1 cellular context compared by ENCODE assay signal in the genomic region with DNA sequence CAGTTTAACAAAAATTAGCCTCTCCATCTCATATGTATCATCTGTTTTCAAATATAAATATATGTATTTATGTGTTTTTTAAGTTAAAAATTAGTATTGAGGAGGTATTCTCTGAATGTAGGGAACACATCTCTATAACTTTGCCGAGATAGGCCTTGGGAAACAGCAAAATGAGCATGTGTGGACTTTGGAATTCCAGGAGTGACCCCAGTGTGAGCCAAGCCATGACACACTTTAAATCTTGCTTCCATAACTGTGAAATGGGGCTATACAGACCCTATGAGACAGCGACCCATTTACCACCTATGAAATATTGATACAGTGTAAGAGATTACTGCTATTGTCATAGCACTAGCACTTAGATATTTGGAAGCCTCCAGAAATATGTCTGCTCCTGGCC.
TF ChIP-seq lines count a peak whose summit lies in the region.

No MANE protein-coding gene starts in this region.

TF ChIP-seq in GM23338, 12 proteins besides CTCF, POLR2A, EP300 and RAD21:
- TF ChIP-seq, protein P1, sequence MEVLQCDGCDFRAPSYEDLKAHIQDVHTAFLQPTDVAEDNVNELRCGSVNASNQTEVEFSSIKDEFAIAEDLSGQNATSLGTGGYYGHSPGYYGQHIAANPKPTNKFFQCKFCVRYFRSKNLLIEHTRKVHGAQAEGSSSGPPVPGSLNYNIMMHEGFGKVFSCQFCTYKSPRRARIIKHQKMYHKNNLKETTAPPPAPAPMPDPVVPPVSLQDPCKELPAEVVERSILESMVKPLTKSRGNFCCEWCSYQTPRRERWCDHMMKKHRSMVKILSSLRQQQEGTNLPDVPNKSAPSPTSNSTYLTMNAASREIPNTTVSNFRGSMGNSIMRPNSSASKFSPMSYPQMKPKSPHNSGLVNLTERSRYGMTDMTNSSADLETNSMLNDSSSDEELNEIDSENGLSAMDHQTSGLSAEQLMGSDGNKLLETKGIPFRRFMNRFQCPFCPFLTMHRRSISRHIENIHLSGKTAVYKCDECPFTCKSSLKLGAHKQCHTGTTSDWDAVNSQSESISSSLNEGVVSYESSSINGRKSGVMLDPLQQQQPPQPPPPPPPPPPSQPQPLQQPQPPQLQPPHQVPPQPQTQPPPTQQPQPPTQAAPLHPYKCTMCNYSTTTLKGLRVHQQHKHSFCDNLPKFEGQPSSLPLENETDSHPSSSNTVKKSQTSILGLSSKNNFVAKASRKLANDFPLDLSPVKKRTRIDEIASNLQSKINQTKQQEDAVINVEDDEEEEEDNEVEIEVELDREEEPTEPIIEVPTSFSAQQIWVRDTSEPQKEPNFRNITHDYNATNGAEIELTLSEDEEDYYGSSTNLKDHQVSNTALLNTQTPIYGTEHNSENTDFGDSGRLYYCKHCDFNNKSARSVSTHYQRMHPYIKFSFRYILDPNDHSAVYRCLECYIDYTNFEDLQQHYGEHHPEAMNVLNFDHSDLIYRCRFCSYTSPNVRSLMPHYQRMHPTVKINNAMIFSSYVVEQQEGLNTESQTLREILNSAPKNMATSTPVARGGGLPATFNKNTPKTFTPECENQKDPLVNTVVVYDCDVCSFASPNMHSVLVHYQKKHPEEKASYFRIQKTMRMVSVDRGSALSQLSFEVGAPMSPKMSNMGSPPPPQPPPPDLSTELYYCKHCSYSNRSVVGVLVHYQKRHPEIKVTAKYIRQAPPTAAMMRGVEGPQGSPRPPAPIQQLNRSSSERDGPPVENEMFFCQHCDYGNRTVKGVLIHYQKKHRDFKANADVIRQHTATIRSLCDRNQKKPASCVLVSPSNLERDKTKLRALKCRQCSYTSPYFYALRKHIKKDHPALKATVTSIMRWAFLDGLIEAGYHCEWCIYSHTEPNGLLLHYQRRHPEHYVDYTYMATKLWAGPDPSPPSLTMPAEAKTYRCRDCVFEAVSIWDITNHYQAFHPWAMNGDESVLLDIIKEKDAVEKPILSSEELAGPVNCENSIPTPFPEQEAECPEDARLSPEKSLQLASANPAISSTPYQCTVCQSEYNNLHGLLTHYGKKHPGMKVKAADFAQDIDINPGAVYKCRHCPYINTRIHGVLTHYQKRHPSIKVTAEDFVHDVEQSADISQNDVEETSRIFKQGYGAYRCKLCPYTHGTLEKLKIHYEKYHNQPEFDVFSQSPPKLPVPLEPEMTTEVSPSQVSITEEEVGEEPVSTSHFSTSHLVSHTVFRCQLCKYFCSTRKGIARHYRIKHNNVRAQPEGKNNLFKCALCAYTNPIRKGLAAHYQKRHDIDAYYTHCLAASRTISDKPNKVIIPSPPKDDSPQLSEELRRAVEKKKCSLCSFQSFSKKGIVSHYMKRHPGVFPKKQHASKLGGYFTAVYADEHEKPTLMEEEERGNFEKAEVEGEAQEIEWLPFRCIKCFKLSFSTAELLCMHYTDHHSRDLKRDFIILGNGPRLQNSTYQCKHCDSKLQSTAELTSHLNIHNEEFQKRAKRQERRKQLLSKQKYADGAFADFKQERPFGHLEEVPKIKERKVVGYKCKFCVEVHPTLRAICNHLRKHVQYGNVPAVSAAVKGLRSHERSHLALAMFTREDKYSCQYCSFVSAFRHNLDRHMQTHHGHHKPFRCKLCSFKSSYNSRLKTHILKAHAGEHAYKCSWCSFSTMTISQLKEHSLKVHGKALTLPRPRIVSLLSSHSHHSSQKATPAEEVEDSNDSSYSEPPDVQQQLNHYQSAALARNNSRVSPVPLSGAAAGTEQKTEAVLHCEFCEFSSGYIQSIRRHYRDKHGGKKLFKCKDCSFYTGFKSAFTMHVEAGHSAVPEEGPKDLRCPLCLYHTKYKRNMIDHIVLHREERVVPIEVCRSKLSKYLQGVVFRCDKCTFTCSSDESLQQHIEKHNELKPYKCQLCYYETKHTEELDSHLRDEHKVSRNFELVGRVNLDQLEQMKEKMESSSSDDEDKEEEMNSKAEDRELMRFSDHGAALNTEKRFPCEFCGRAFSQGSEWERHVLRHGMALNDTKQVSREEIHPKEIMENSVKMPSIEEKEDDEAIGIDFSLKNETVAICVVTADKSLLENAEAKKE (CRISPR knock-in tag; IDR thresholded peaks at IDR 0.05): no peak
- TF ChIP-seq JUNB (IDR thresholded peaks at IDR 0.05; ENCODE audit: unreplicated experiment): no peak
- TF ChIP-seq ZNF114 (CRISPR knock-in tag; IDR thresholded peaks at IDR 0.05): no peak
- TF ChIP-seq, protein P2, sequence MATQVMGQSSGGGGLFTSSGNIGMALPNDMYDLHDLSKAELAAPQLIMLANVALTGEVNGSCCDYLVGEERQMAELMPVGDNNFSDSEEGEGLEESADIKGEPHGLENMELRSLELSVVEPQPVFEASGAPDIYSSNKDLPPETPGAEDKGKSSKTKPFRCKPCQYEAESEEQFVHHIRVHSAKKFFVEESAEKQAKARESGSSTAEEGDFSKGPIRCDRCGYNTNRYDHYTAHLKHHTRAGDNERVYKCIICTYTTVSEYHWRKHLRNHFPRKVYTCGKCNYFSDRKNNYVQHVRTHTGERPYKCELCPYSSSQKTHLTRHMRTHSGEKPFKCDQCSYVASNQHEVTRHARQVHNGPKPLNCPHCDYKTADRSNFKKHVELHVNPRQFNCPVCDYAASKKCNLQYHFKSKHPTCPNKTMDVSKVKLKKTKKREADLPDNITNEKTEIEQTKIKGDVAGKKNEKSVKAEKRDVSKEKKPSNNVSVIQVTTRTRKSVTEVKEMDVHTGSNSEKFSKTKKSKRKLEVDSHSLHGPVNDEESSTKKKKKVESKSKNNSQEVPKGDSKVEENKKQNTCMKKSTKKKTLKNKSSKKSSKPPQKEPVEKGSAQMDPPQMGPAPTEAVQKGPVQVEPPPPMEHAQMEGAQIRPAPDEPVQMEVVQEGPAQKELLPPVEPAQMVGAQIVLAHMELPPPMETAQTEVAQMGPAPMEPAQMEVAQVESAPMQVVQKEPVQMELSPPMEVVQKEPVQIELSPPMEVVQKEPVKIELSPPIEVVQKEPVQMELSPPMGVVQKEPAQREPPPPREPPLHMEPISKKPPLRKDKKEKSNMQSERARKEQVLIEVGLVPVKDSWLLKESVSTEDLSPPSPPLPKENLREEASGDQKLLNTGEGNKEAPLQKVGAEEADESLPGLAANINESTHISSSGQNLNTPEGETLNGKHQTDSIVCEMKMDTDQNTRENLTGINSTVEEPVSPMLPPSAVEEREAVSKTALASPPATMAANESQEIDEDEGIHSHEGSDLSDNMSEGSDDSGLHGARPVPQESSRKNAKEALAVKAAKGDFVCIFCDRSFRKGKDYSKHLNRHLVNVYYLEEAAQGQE (IDR thresholded peaks at IDR 0.05; ENCODE audit: unreplicated experiment): no peak
- no peak for TF ChIP-seq EZH2 (IDR thresholded peaks at IDR 0.05; ENCODE audit: low read depth, unreplicated experiment)
- no peak for TF ChIP-seq POLR2AphosphoS5 (IDR thresholded peaks at IDR 0.05; ENCODE audit: low read depth)
- no peak for TF ChIP-seq STAT1 (IDR thresholded peaks at IDR 0.05; ENCODE audit: unreplicated experiment)
- no peak for TF ChIP-seq ZNF331 (CRISPR knock-in tag; IDR thresholded peaks at IDR 0.05; ENCODE audit: low read depth)
- TF ChIP-seq, protein P3, sequence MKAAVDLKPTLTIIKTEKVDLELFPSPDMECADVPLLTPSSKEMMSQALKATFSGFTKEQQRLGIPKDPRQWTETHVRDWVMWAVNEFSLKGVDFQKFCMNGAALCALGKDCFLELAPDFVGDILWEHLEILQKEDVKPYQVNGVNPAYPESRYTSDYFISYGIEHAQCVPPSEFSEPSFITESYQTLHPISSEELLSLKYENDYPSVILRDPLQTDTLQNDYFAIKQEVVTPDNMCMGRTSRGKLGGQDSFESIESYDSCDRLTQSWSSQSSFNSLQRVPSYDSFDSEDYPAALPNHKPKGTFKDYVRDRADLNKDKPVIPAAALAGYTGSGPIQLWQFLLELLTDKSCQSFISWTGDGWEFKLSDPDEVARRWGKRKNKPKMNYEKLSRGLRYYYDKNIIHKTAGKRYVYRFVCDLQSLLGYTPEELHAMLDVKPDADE (IDR thresholded peaks at IDR 0.05): no peak
- no peak for TF ChIP-seq EZH2phosphoT487 (IDR thresholded peaks at IDR 0.05; ENCODE audit: unreplicated experiment)
